8 cellular contexts compared by ENCODE assay signal in the genomic region with DNA sequence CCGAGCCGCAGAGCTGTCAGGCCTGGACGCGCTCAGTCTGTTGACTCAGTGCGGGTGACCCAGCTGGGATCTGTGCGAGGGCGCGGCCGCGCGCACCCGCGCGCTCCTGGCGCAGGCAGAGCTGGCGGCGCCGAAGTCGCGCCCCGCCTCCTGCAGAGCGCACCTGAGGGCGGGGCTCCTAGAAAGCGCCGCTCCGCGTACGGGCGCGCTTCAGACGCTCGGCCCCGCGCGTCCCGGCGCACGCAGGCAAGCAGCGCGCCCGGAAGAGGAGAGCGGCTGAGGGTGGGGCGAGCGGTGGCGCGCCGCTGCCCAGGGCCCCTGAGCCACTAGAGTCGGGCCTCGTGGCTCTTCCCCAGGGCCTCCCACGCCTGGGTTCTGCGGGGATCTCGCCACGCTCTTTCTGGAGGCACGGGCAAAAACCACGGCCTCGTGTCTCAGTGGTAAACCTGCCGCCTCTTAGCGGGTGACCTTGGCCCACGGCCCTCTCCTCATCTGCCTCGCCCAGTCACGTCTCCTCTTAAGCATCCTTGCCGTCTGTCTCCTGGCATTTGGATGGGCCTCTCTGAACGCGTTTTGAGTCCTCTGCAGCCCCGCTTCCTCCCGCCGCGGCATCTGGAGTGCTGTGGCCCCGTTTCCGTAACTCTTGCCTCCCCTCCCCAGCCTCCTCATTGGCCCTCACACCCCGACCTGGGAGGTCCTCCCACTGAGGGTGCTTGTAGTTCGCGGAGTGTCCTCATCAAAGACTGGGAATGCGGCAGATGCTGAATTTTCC. TPM values are rescaled to one million over a fixed set of nuclear protein-coding genes. Genes with fewer than 3 reads are reported as not detected.
DNase-seq lines count a peak whose midpoint lies in the region; ATAC-seq, FAIRE-seq and TF ChIP-seq lines count a peak whose summit lies in the region.

A gene with protein sequence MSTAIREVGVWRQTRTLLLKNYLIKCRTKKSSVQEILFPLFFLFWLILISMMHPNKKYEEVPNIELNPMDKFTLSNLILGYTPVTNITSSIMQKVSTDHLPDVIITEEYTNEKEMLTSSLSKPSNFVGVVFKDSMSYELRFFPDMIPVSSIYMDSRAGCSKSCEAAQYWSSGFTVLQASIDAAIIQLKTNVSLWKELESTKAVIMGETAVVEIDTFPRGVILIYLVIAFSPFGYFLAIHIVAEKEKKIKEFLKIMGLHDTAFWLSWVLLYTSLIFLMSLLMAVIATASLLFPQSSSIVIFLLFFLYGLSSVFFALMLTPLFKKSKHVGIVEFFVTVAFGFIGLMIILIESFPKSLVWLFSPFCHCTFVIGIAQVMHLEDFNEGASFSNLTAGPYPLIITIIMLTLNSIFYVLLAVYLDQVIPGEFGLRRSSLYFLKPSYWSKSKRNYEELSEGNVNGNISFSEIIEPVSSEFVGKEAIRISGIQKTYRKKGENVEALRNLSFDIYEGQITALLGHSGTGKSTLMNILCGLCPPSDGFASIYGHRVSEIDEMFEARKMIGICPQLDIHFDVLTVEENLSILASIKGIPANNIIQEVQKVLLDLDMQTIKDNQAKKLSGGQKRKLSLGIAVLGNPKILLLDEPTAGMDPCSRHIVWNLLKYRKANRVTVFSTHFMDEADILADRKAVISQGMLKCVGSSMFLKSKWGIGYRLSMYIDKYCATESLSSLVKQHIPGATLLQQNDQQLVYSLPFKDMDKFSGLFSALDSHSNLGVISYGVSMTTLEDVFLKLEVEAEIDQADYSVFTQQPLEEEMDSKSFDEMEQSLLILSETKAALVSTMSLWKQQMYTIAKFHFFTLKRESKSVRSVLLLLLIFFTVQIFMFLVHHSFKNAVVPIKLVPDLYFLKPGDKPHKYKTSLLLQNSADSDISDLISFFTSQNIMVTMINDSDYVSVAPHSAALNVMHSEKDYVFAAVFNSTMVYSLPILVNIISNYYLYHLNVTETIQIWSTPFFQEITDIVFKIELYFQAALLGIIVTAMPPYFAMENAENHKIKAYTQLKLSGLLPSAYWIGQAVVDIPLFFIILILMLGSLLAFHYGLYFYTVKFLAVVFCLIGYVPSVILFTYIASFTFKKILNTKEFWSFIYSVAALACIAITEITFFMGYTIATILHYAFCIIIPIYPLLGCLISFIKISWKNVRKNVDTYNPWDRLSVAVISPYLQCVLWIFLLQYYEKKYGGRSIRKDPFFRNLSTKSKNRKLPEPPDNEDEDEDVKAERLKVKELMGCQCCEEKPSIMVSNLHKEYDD (N-terminal part only) (minus strand): TSS at position 74 of the 772 bp plus-strand sequence. CDS start 12,718 bp downstream, outside the sequence.

- H3K4me3 ChIP-seq in Loucy (ENCODE audit: low read length, poor library complexity, severe bottlenecking) (peak within 1 kb of the TSS; percentile 77), neural progenitor cell (peak within 1 kb of the TSS; percentile 73), stomach smooth muscle (ENCODE audit: low read length in 2 of 2) (peak within 1 kb of the TSS; percentile 81 to 92)

- peak within 1 kb of the TSS; percentile 48 for H3K27ac Mint-ChIP-seq in neural progenitor cell

- H3K27ac ChIP-seq in foreskin keratinocyte (peak within 1 kb of the TSS; percentile 86), neural progenitor cell (no peak within 1 kb of the TSS), stomach smooth muscle (ENCODE audit: low read length) (peak within 1 kb of the TSS; percentile 72)

- H3K36me3 Mint-ChIP-seq in neural progenitor cell, result no peaks in the 10 kb centered on the region

- H3K9ac ChIP-seq in Loucy (ENCODE audit: low read depth, low read length, poor library complexity, severe bottlenecking) (peak within 1 kb of the TSS; percentile 54), neural progenitor cell (no peak within 1 kb of the TSS), stomach smooth muscle (ENCODE audit: low read length in 2 of 2) (peak within 1 kb of the TSS; percentile 81 to 86)

- no peaks in the 10 kb centered on the region for H3K36me3 ChIP-seq in Loucy (ENCODE audit: insufficient read depth, low read length)
- H3K36me3 ChIP-seq in neural progenitor cell, result no peaks in the 10 kb centered on the region
- H3K36me3 ChIP-seq in stomach smooth muscle (ENCODE audit: control insufficient read depth in 2 of 2, insufficient read depth in 2 of 2, low read length in 2 of 2), result no peaks in the 10 kb centered on the region

- H3K9me2 ChIP-seq in Loucy (replicated peaks; ENCODE audit: low read depth, low read length), result no peaks in the 10 kb centered on the region

- peak; percentile 92 for DNase-seq in EL
- peak; percentile 96 for DNase-seq in H54 (ENCODE audit: insufficient read length, low spot score)
- DNase-seq in SHP77 treated with DMSO at 0.1 percent for 48 hours (lab: John Stamatoyannopoulos, UW), result peak; percentile 88
- peak; percentile 65 to 88 (median 69) for DNase-seq in activated naive CD4-positive, alpha-beta T cell (lab: John Stamatoyannopoulos, UW)
- peak; percentile 85 to 89 for DNase-seq in foreskin keratinocyte
- DNase-seq in neural progenitor cell (ENCODE audit: low spot score), result peak; percentile 96

- peaks cover 21% of the 10 kb centered on the region for H3K4me1 Mint-ChIP-seq in neural progenitor cell

- H3K9me3 ChIP-seq in Loucy (ENCODE audit: insufficient read depth, low read depth, low read length), result no peaks in the 10 kb centered on the region
- H3K9me3 ChIP-seq in neural progenitor cell (ENCODE audit: low read depth), result no peaks in the 10 kb centered on the region
- H3K9me3 ChIP-seq in stomach smooth muscle (ENCODE audit: control insufficient read depth in 2 of 2, low read length in 2 of 2), result no peaks in the 10 kb centered on the region

- peak; percentile 94 for FAIRE-seq in H54 (lab: Jason Lieb, UNC)

- H3K9me3 Mint-ChIP-seq in neural progenitor cell, result peaks cover 7% of the 10 kb centered on the region

- peak; percentile 68 for TF ChIP-seq POLR2A in H54 (IDR thresholded peaks at IDR 0.05; ENCODE audit: low read depth, low read length)

- ATAC-seq in foreskin keratinocyte, result peak; percentile 96

- peak within 1 kb of the TSS; percentile 91 for H2AFZ ChIP-seq in Loucy (ENCODE audit: low read length)
- H2AFZ ChIP-seq in neural progenitor cell (replicated peaks), result peak within 1 kb of the TSS; percentile 98

- H4K20me1 ChIP-seq in Loucy (ENCODE audit: insufficient read depth, low read length, poor library complexity, severe bottlenecking) (no peaks in the 10 kb centered on the region), neural progenitor cell (ENCODE audit: low read depth) (no peaks in the 10 kb centered on the region)

- H3K4me2 ChIP-seq in Loucy (ENCODE audit: low read depth, low read length, poor library complexity, severe bottlenecking) (peak within 1 kb of the TSS; percentile 70), neural progenitor cell (peak within 1 kb of the TSS; percentile 98)

- no peaks in the 10 kb centered on the region for H3K79me2 ChIP-seq in Loucy (ENCODE audit: insufficient read depth, low read length)
- H3K79me2 ChIP-seq in neural progenitor cell (ENCODE audit: low read depth), result no peaks in the 10 kb centered on the region

- H3K4me1 ChIP-seq in Loucy (ENCODE audit: insufficient read depth, low read length, poor library complexity, severe bottlenecking) (peaks cover 12% of the 10 kb centered on the region), foreskin keratinocyte (no peaks in the 10 kb centered on the region), neural progenitor cell (peaks cover 8% of the 10 kb centered on the region), stomach smooth muscle (ENCODE audit: control insufficient read depth, insufficient read depth, low read length) (peaks cover 10% of the 10 kb centered on the region)

- peaks cover 21% of the 10 kb centered on the region for H3K27me3 Mint-ChIP-seq in neural progenitor cell (ENCODE audit: insufficient read depth, low read depth)

- peaks cover 12% of the 10 kb centered on the region for H3K27me3 ChIP-seq in Loucy (ENCODE audit: insufficient read depth, low read length, poor library complexity, severe bottlenecking)
- no peaks in the 10 kb centered on the region for H3K27me3 ChIP-seq in foreskin keratinocyte
- H3K27me3 ChIP-seq in neural progenitor cell, result peaks cover 33% of the 10 kb centered on the region
- no peaks in the 10 kb centered on the region for H3K27me3 ChIP-seq in stomach smooth muscle (ENCODE audit: control insufficient read depth in 1 of 2, insufficient read depth in 2 of 2, low read length in 2 of 2)

- TF ChIP-seq CTCF in Loucy (conservative IDR thresholded peaks at IDR 0.05; ENCODE audit: low read length) (no peak), foreskin keratinocyte (conservative IDR thresholded peaks at IDR 0.05) (no peak), neural progenitor cell (IDR thresholded peaks at IDR 0.05) (no peak)

- peak within 1 kb of the TSS; percentile 90 for H3K4me3 Mint-ChIP-seq in neural progenitor cell

- H3F3A ChIP-seq in Loucy (ENCODE audit: low read depth), result no peaks in the 10 kb centered on the region
- H3F3A ChIP-seq in neural progenitor cell (ENCODE audit: low read depth), result peaks cover 27% of the 10 kb centered on the region

RNA-seq across cellular contexts. Expression of the gene that starts here (rescaled TPM):
- total RNA-seq in foreskin keratinocyte (7.4 and 8.1 TPM in 2 replicates), neural progenitor cell (ENCODE audit: low replicate concordance) (19.4 and 35.1 TPM in 2 replicates)
- 1.9 and 2.0 TPM in 2 replicates for polyA plus RNA-seq in foreskin keratinocyte
